Comparison of ENCODE assay signal across 8 cellular contexts in genomic region chr9:131095666-131096489, GRCh38. TPM values are rescaled to one million over a fixed set of nuclear protein-coding genes. Genes with fewer than 3 reads are reported as not detected.
DNase-seq lines count a peak whose midpoint lies in the region; ATAC-seq and TF ChIP-seq lines count a peak whose summit lies in the region.

No MANE protein-coding gene starts in this region.

- no peaks in the 10 kb centered on the region for H3K9me3 ChIP-seq in vagina

- no peaks in the 10 kb centered on the region for H3K9me3 Mint-ChIP-seq in WTC11
- H3K9me3 Mint-ChIP-seq in neural crest cell, result no peaks in the 10 kb centered on the region

- TF ChIP-seq CTCF in HFF-Myc (IDR thresholded peaks at IDR 0.05; ENCODE audit: low read depth, low read length, missing control alignments), result no peak
- TF ChIP-seq CTCF in WTC11 (IDR thresholded peaks at IDR 0.05), result no peak
- TF ChIP-seq CTCF in neural crest cell (conservative IDR thresholded peaks at IDR 0.05), result peak; percentile 53
- no peak for TF ChIP-seq CTCF in vagina (IDR thresholded peaks at IDR 0.05)

- H3K27ac ChIP-seq in vagina, result no peak overlapping the region

- H3K4me1 Mint-ChIP-seq in WTC11 (peaks cover 45% of the 10 kb centered on the region), neural crest cell (peaks cover 28% of the 10 kb centered on the region)

- TF ChIP-seq POLR2A in erythroblast (IDR thresholded peaks at IDR 0.05; ENCODE audit: low read length) (no peak), vagina (IDR thresholded peaks at IDR 0.05) (no peak)

- POLR2A ChIA-PET in WTC11 (lab: Charles Lee), result interaction anchor here (2.1 kb wide), 1 partner anchor 29 kb away, joined by 5 read pairs; the partner anchor contains the start of gene NUP214

- ATAC-seq in WTC11 (peak; percentile 56), HG02973 (IDR thresholded peaks at IDR 0.05; ENCODE audit: unreplicated experiment) (no peak)

- peak overlapping the region; percentile 41 for H3K4me3 ChIP-seq in HFF-Myc (replicated peaks; ENCODE audit: low read depth, low read length)
- peak overlapping the region; percentile 50 to 62 for H3K4me3 ChIP-seq in vagina

- no peaks in the 10 kb centered on the region for H3K27me3 ChIP-seq in vagina

- peak; percentile 31 for DNase-seq in AG08395 (ENCODE audit: low spot score)
- DNase-seq in HFF-Myc (ENCODE audit: extremely low read depth, low read depth), result no peak
- peak; percentile 87 for DNase-seq in WTC11 (ENCODE audit: low spot score)
- peak; percentile 34 to 47 for DNase-seq in erythroblast (lab: John Stamatoyannopoulos, UW)
- DNase-seq in neural crest cell (ENCODE audit: low read depth, low spot score), result peak; percentile 81
- DNase-seq in vagina (ENCODE audit: extremely low spot score in 2 of 2), result no peak
- no peak for DNase-seq in NCI-H2029 (lab: John Stamatoyannopoulos, UW)

- H3K4me3 Mint-ChIP-seq in WTC11 (peak overlapping the region; percentile 70), neural crest cell (peak overlapping the region; percentile 87)

- peaks cover 27% of the 10 kb centered on the region for H3K4me1 ChIP-seq in vagina

- H3K36me3 Mint-ChIP-seq in WTC11 (peaks cover 2% of the 10 kb centered on the region; the same call in 1 of the 2 replicates), neural crest cell (ENCODE audit: low read depth) (no peaks in the 10 kb centered on the region)

- H3K27ac Mint-ChIP-seq in WTC11, result peak overlapping the region; percentile 11
- peak overlapping the region; percentile 68 for H3K27ac Mint-ChIP-seq in neural crest cell (ENCODE audit: unreplicated experiment)

- peaks cover 6% of the 10 kb centered on the region for H3K27me3 Mint-ChIP-seq in WTC11 (ENCODE audit: low read depth)
- H3K27me3 Mint-ChIP-seq in neural crest cell (ENCODE audit: low read depth), result peaks cover 9% of the 10 kb centered on the region

- intact Hi-C loops in vagina (cut with DNase I), result no loop called here

- H3K36me3 ChIP-seq in vagina, result no peaks in the 10 kb centered on the region

- CTCF ChIA-PET in WTC11 (lab: Charles Lee), result interaction anchor here (0.5 to 4.1 kb wide), 9 partner anchors 11 to 241 kb away, joined by 3 to 18 read pairs (median 5); partner anchors contain the start of gene NUP214

TF ChIP-seq in WTC11, 78 proteins besides CTCF, POLR2A, EP300 and RAD21:
- peak; percentile 37; the same call in 1 of the 2 replicates for TF ChIP-seq SP1 (CRISPR knock-in tag; conservative IDR thresholded peaks at IDR 0.05)
- no peak for TF ChIP-seq SMAD3 (CRISPR knock-in tag; IDR thresholded peaks at IDR 0.05; ENCODE audit: borderline replicate concordance)

RNA-seq across cellular contexts. Expression of gene AIF1L, which starts 0.5 kb away (rescaled TPM):
- total RNA-seq in WTC11 (2021) (103 to 109 TPM (median 106 TPM) in 3 replicates), neural crest cell (118 and 122 TPM in 2 replicates), vagina (16.2 TPM)

RNA-seq across cellular contexts. Expression of gene NUP214, which starts 29.5 kb away (rescaled TPM):
- total RNA-seq in WTC11 (2021), result 39.9 to 42.8 TPM (median 41.8 TPM) in 3 replicates
- 72.3 and 77.9 TPM in 2 replicates for total RNA-seq in neural crest cell
- 70.2 TPM for total RNA-seq in vagina

Comparison
In these comparisons a context has a peak if more than half of its experiments do, and no peak if none do; other contexts are left out.
1. DNase-seq: peak in AG08395 (single experiment), WTC11 (single experiment), erythroblast (2 of 2) and neural crest cell (single experiment); none in HFF-Myc (single experiment), vagina (0 of 2) and NCI-H2029 (single experiment).